In genomic region chr2:230794472-230794871, GRCh38 we compare ENCODE assay signal across 8 cellular contexts.
A peak's percentile ranks its signal among the peaks of the same experiment; 100 is the strongest.
DNase-seq lines count a peak whose midpoint lies in the region; ATAC-seq, FAIRE-seq and TF ChIP-seq lines count a peak whose summit lies in the region.

No MANE protein-coding gene starts in this region.

- no peak for FAIRE-seq in H54 (lab: Jason Lieb, UNC)

- H3K9me3 Mint-ChIP-seq in activated B cell treated with CpG ODN at 0.5 μM for 24 hours: no peaks in the 10 kb centered on the region

- H3K4me3 ChIP-seq in HCT116 (replicated peaks in 1 of 2; ENCODE audit: low read depth in 1 of 2, low read length in 2 of 2): peak overlapping the region; percentile 3 to 34; a peak in 3 of 4 replicates
- H3K4me3 ChIP-seq in smooth muscle cell: peak overlapping the region; percentile 16

- peak overlapping the region; percentile 88 for H3K27ac ChIP-seq in HCT116 (ENCODE audit: low read depth, low read length)
- peak overlapping the region; percentile 97 for H3K27ac ChIP-seq in smooth muscle cell (ENCODE audit: low read depth)

- peaks cover 43 to 78% of the 10 kb centered on the region in 2 experiments for H3K4me1 ChIP-seq in HCT116 (ENCODE audit: control insufficient read depth in 1 of 2, insufficient read depth in 2 of 2, low read length in 2 of 2)
- H3K4me1 ChIP-seq in smooth muscle cell (ENCODE audit: low read depth): peaks cover 6% of the 10 kb centered on the region

- H3K9me3 ChIP-seq in HCT116 (ENCODE audit: control insufficient read depth in 1 of 2, insufficient read depth in 1 of 2, low read depth in 1 of 2, low read length in 2 of 2): peaks cover 0 to 4% of the 10 kb centered on the region in 2 experiments; a peak in 1 of 4 replicates
- no peaks in the 10 kb centered on the region for H3K9me3 ChIP-seq in smooth muscle cell (replicated peaks; ENCODE audit: low read depth)

- peaks cover 7 to 38% of the 10 kb centered on the region in 2 experiments for H3K36me3 ChIP-seq in HCT116 (ENCODE audit: control insufficient read depth in 1 of 2, insufficient read depth in 2 of 2, low read length in 2 of 2)
- H3K36me3 ChIP-seq in smooth muscle cell (ENCODE audit: low read depth): no peaks in the 10 kb centered on the region

- H3K4me3 Mint-ChIP-seq in activated B cell treated with CpG ODN at 0.5 μM for 24 hours: no peak overlapping the region

- intact Hi-C loops in HCT116 (cut with micrococcal nuclease) (loop anchor here (2.0 to 10.0 kb wide), 5 partner anchors 14 to 870 kb away; partner anchors contain the start of genes FBXO36, SP100 and TRIP12), activated B cell treated with CpG ODN at 0.5 μM for 24 hours (cut with micrococcal nuclease) (no loop called here)

- H3F3A ChIP-seq in smooth muscle cell (ENCODE audit: low read depth): peaks cover 10% of the 10 kb centered on the region

- H2AFZ ChIP-seq in HCT116 (ENCODE audit: low read depth, low read length, poor library complexity, severe bottlenecking) (no peak overlapping the region), smooth muscle cell (ENCODE audit: low read depth) (no peak overlapping the region)

- ATAC-seq in HCT116: peak; percentile 64
- ATAC-seq in activated B cell treated with CpG ODN at 0.5 μM for 24 hours (ENCODE audit: low read depth): no peak
- ATAC-seq in esophagus mucosa: peak; percentile 12
- no peak for ATAC-seq in GM19324 (IDR thresholded peaks at IDR 0.05; ENCODE audit: low FRiP score, unreplicated experiment)
- ATAC-seq in GM18858 (IDR thresholded peaks at IDR 0.05; ENCODE audit: unreplicated experiment): no peak
- no peak for ATAC-seq in HG02870 (IDR thresholded peaks at IDR 0.05; ENCODE audit: unreplicated experiment)

- no peaks in the 10 kb centered on the region for H3K27me3 ChIP-seq in HCT116 (ENCODE audit: insufficient read depth, low read length)
- no peaks in the 10 kb centered on the region for H3K27me3 ChIP-seq in smooth muscle cell (ENCODE audit: low read depth)

- H4K20me1 ChIP-seq in HCT116 (ENCODE audit: insufficient read depth) (no peaks in the 10 kb centered on the region), smooth muscle cell (ENCODE audit: low read depth) (peaks cover 22% of the 10 kb centered on the region)

- RAD21 ChIA-PET in HCT116 (lab: Charles Lee; ENCODE audit: low non-redundant PET in 1 of 2, low total read pairs in 2 of 2, uncharacterized antibody in 2 of 2, unreplicated experiment in 2 of 2): interaction anchor here in 1 of 2 experiments (1.2 kb wide), 1 partner anchor 13 kb away, joined by 4 read pairs; no protein-coding TSS in a partner anchor

- H3K4me1 Mint-ChIP-seq in activated B cell treated with CpG ODN at 0.5 μM for 24 hours: peaks cover 25% of the 10 kb centered on the region

- H3K9ac ChIP-seq in HCT116 (ENCODE audit: low read length) (peak overlapping the region; percentile 63), smooth muscle cell (ENCODE audit: low read depth) (peak overlapping the region; percentile 87)

- peaks cover 59% of the 10 kb centered on the region for H3K36me3 Mint-ChIP-seq in activated B cell treated with CpG ODN at 0.5 μM for 24 hours (ENCODE audit: low read depth)

- DNase-seq in HCT116 (ENCODE audit: low read depth, low spot score) (no peak), activated B cell treated with CpG ODN at 0.5 μM for 24 hours (no peak), smooth muscle cell (lab: John Stamatoyannopoulos, UW; ENCODE audit: unreplicated experiment) (no peak), H54 (ENCODE audit: insufficient read length, low spot score) (no peak)

- BruUV-seq in HCT116 (replicated peaks; lab: Mats Ljungman, UMichigan): no TSS peak

- POLR2A ChIA-PET in HCT116 (lab: Charles Lee): interaction anchor here (1.1 to 2.2 kb wide), 3 partner anchors 13 to 82 kb away, joined by 3 to 18 read pairs (median 6); partner anchors contain the start of gene CAB39
- POLR2A ChIA-PET in activated B cell treated with CpG ODN at 0.5 μM for 24 hours (lab: Charles Lee): interaction anchor here (0.6 to 1.3 kb wide), 2 partner anchors 80 to 294 kb away, joined by 3 to 5 read pairs; no protein-coding TSS in a partner anchor

- H3K9me2 ChIP-seq in HCT116 (ENCODE audit: insufficient read depth): no peaks in the 10 kb centered on the region

- H3K27me3 Mint-ChIP-seq in activated B cell treated with CpG ODN at 0.5 μM for 24 hours: no peaks in the 10 kb centered on the region

- 61% methylated on average over 6 of the region's 6 CpGs for WGBS in smooth muscle cell (ENCODE audit: low lambda C conversion rate)

- TF ChIP-seq POLR2A in HCT116 (IDR thresholded peaks at IDR 0.05; ENCODE audit: borderline replicate concordance, extremely low read depth, insufficient read depth, insufficient read length): no peak
- TF ChIP-seq POLR2A in H54 (IDR thresholded peaks at IDR 0.05; ENCODE audit: low read depth, low read length): no peak

- TF ChIP-seq CTCF in HCT116 (IDR thresholded peaks at IDR 0.05 in 2 of 3, conservative IDR thresholded peaks at IDR 0.05 in 1 of 3; ENCODE audit: borderline replicate concordance in 1 of 3, insufficient read depth in 1 of 3, low read depth in 2 of 3, low read length in 2 of 3) (no peak), activated B cell treated with CpG ODN at 0.5 μM for 24 hours (IDR thresholded peaks at IDR 0.05) (no peak), smooth muscle cell (IDR thresholded peaks at IDR 0.05; ENCODE audit: borderline replicate concordance, insufficient read depth, poor library complexity, severe bottlenecking) (no peak)

- CTCF ChIA-PET in HCT116 (lab: Charles Lee): interaction anchor here (0.9 kb wide), 1 partner anchor 15 kb away, joined by 5 read pairs; no protein-coding TSS in a partner anchor
- CTCF ChIA-PET in activated B cell treated with CpG ODN at 0.5 μM for 24 hours (lab: Charles Lee): no interaction called here

- no peak for TF ChIP-seq RAD21 in HCT116 (IDR thresholded peaks at IDR 0.05; ENCODE audit: low read depth)

- H3K27ac Mint-ChIP-seq in activated B cell treated with CpG ODN at 0.5 μM for 24 hours: peak overlapping the region; percentile 82

- peak overlapping the region; percentile 75 for H3K4me2 ChIP-seq in HCT116 (ENCODE audit: low read length)
- H3K4me2 ChIP-seq in smooth muscle cell: peak overlapping the region; percentile 75

- H3K79me2 ChIP-seq in HCT116 (ENCODE audit: insufficient read depth, low read length) (peaks cover 53% of the 10 kb centered on the region), smooth muscle cell (ENCODE audit: low read depth) (peaks cover 18% of the 10 kb centered on the region)

TF ChIP-seq in HCT116, 20 proteins besides CTCF, POLR2A, EP300 and RAD21 (continues in another document):
- TF ChIP-seq EZH2phosphoT487 (IDR thresholded peaks at IDR 0.05; ENCODE audit: borderline replicate concordance) (no peak), JUND (IDR thresholded peaks at IDR 0.05) (no peak), EGR1 (IDR thresholded peaks at IDR 0.05; ENCODE audit: low read depth) (no peak), POLR2AphosphoS5 (IDR thresholded peaks at IDR 0.05; ENCODE audit: low read depth, low read length) (no peak), ZNF274 (IDR thresholded peaks at IDR 0.05; ENCODE audit: low read depth, low read length) (no peak), CBX3 (IDR thresholded peaks at IDR 0.05; ENCODE audit: low read depth) (no peak), FOSL1 (IDR thresholded peaks at IDR 0.05; ENCODE audit: low read depth) (no peak), SRF (IDR thresholded peaks at IDR 0.05; ENCODE audit: low read depth) (no peak), SP1 (IDR thresholded peaks at IDR 0.05; ENCODE audit: low read depth) (no peak), MAX (IDR thresholded peaks at IDR 0.05) (no peak), REST (IDR thresholded peaks at IDR 0.05; ENCODE audit: low read depth) (no peak), ELF1 (IDR thresholded peaks at IDR 0.05; ENCODE audit: borderline replicate concordance, low read depth) (no peak; the same call in 1 of the 2 replicates)

Comparison
In these comparisons a context has a peak if more than half of its experiments do, and no peak if none do; other contexts are left out.
1. ATAC-seq: peak in HCT116 (single experiment) and esophagus mucosa (single experiment); none in activated B cell treated with CpG ODN at 0.5 μM for 24 hours (single experiment), GM19324 (single experiment), GM18858 (single experiment) and HG02870 (single experiment).